In genomic region chr2:10944799-10945198, GRCh38 we compare ENCODE assay signal across 9 cellular contexts. TPM values are rescaled to one million over a fixed set of nuclear protein-coding genes. Genes with fewer than 3 reads are reported as not detected.
"Had no signal": no experiment of that assay in that cellular context is flagged by ENCODE, and none has a peak within 500 bp of the region (broad histone marks: within the 10 kb centered on the region; RNA-seq: fewer than 3 reads in every experiment).

No MANE protein-coding gene starts in this region.

- H3K36me3 ChIP-seq: HAP-1 had no signal

- H3K27ac ChIP-seq: GM23248 had no signal

- H3K9me3 ChIP-seq: HAP-1 had no signal

- H3K27ac Mint-ChIP-seq: HFFc6 had no signal

- FAIRE-seq: HTR-8/SVneo, K562 had no signal

- H3K4me3 Mint-ChIP-seq: HFFc6 had no signal

- H3K9ac ChIP-seq: GM23248 had no signal

- H3K4me3 ChIP-seq: GM23248, HAP-1, K562 had no signal

- H2AFZ ChIP-seq: GM23248 had no signal

- ATAC-seq: HCT116, K562 had no signal

- H3K4me1 ChIP-seq: HAP-1 had no signal

- DNase-seq: GM23248, GOT3, H7, HFFc6, IMR-90 had no signal

RNA-seq across cellular contexts. Expression of gene KCNF1, which starts 33.1 kb away (rescaled TPM):
- total RNA-seq: K562 had no signal
- polyA plus RNA-seq: K562 had no signal
